15 cellular contexts compared by ENCODE assay signal in the genomic region with DNA sequence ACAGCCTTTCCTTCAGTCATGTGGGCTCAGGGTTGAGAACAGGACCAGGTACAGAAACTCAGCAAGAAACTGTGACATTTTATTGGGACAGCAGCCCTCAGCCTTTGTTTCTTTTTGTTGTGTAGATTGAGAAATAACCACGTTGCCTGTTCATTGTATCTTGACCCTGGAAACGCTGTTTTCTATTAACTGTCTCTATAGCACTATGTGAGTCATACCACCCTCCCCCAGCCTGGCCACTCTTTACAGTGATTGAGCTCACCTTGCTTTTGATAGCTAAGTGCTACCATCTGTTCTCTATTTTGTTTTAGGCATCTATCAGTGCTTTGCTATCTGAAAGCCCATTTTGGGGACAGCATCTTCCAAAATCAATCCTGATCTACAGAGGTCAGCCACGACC.
DNase-seq lines count a peak whose midpoint lies in the region; ATAC-seq, FAIRE-seq and TF ChIP-seq lines count a peak whose summit lies in the region.
"Had no signal": no experiment of that assay in that cellular context is flagged by ENCODE, and none has a peak within 500 bp of the region (broad histone marks: within the 10 kb centered on the region; RNA-seq: fewer than 3 reads in every experiment).

No MANE protein-coding gene starts in this region.

- no peak overlapping the region for H3K4me3 ChIP-seq in fibroblast of lung (replicated peaks in 1 of 4; ENCODE audit: control extremely low read depth in 1 of 4, insufficient read depth in 1 of 4, low read depth in 3 of 4, low read length in 4 of 4)
- H3K4me3 ChIP-seq: lower lobe of right lung had no signal

- FAIRE-seq in urothelium cell line (lab: Jason Lieb, UNC) = no peak

- peak; percentile 62 for DNase-seq in NCI-H82 (lab: John Stamatoyannopoulos, UW)
- DNase-seq in NCI-H82 treated with DMSO at 0.1 percent for 48 hours (lab: John Stamatoyannopoulos, UW; ENCODE audit: unreplicated experiment) = no peak
- peak; percentile 52 for DNase-seq in SW480 (ENCODE audit: low spot score)
- peak; percentile 17 to 60 for DNase-seq in fibroblast of lung (ENCODE audit: low read depth in 2 of 2)
- peak; percentile 54 for DNase-seq in urothelium cell line (ENCODE audit: low spot score)
- no peak for DNase-seq in SHP77 (lab: John Stamatoyannopoulos, UW)
- no peak for DNase-seq in KG1 (lab: John Stamatoyannopoulos, UW)
- DNase-seq: activated naive CD4-positive, alpha-beta T cell; cortex of kidney; DMS79 treated with DMSO at 0.1 percent for 48 hours; HFFc6; KBM-7; lower lobe of right lung; NCI-H187 had no signal

- H3K27ac ChIP-seq in fibroblast of lung (ENCODE audit: insufficient read depth, low read length) = no peak overlapping the region
- H3K27ac ChIP-seq: lower lobe of right lung had no signal

- H3K9me3 ChIP-seq in fibroblast of lung (ENCODE audit: control insufficient read depth, insufficient read depth, low read depth, low read length) = no peaks in the 10 kb centered on the region
- H3K9me3 ChIP-seq: lower lobe of right lung had no signal

- no peak overlapping the region for H2AFZ ChIP-seq in fibroblast of lung (ENCODE audit: low read length)

- no peak overlapping the region for H3K9ac ChIP-seq in fibroblast of lung (ENCODE audit: insufficient read depth, low read length)

- H3K79me2 ChIP-seq in fibroblast of lung (ENCODE audit: control insufficient read depth, insufficient read depth, low read length) = no peaks in the 10 kb centered on the region

- no peak overlapping the region for H3K4me2 ChIP-seq in fibroblast of lung (ENCODE audit: extremely low read depth, insufficient read depth, low read length)

- peaks cover 2% of the 10 kb centered on the region for H3K4me1 ChIP-seq in fibroblast of lung (ENCODE audit: control insufficient read depth, extremely low read depth, insufficient read depth, low read length)

- no peak for TF ChIP-seq CTCF in fibroblast of lung (conservative IDR thresholded peaks at IDR 0.05 in 1 of 2, IDR thresholded peaks at IDR 0.05 in 1 of 2; ENCODE audit: low read depth in 1 of 2, low read length in 2 of 2)

- H3K36me3 ChIP-seq in fibroblast of lung (ENCODE audit: control insufficient read depth, insufficient read depth, low read length) = no peaks in the 10 kb centered on the region
- H3K36me3 ChIP-seq: lower lobe of right lung had no signal

- ATAC-seq in HG02870 (IDR thresholded peaks at IDR 0.05; ENCODE audit: unreplicated experiment) = no peak

- no peaks in the 10 kb centered on the region for H4K20me1 ChIP-seq in fibroblast of lung (ENCODE audit: control insufficient read depth, extremely low read depth, insufficient read depth, low read length)

- H3K27me3 ChIP-seq in fibroblast of lung (ENCODE audit: control insufficient read depth, insufficient read depth, low read length) = no peaks in the 10 kb centered on the region

Comparison
In these comparisons a context has a peak if more than half of its experiments do, and no peak if none do; other contexts are left out.
1. DNase-seq: peak in NCI-H82 (single experiment), SW480 (single experiment), fibroblast of lung (2 of 2) and urothelium cell line (single experiment); none in NCI-H82 treated with DMSO at 0.1 percent for 48 hours (single experiment), SHP77 (0 of 2) and KG1 (single experiment).